In the genomic region with DNA sequence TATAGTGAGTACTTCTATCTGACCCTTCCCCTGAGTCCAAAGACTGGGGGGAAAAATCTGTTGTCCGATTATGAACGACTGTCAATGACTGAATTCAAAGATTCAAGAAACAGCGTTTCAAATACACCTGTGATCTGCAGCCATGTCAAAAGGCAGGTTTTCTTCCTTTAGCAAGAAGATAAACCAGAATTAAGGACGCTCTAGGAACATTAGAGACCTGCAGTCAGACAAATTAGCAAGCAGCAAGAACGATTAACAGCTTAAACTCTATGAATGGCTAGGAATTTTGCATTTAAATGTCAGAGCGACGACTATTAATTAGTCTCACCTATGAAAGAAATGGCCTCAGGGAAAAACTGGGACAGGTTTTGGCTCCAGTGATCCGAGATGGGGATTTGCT, we compare ENCODE assay signal across 8 cellular contexts. TPM values are rescaled to one million over a fixed set of nuclear protein-coding genes. Genes with fewer than 3 reads are reported as not detected.
DNase-seq lines count a peak whose midpoint lies in the region; ATAC-seq, FAIRE-seq and TF ChIP-seq lines count a peak whose summit lies in the region.

No MANE protein-coding gene starts in this region.

- H3K27ac Mint-ChIP-seq in H9, result peak overlapping the region in 2 of 3 experiments; percentile 64 to 99; a peak in 6 of 7 replicates
- H3K27ac Mint-ChIP-seq in T-cell, result no peak overlapping the region

- no peak overlapping the region for H3K23ac ChIP-seq in H9 (ENCODE audit: insufficient read length, low read depth, low read length)

- ATAC-seq in T-cell (replicated peaks in 1 of 4) (no peak), HG02610 (IDR thresholded peaks at IDR 0.05; ENCODE audit: unreplicated experiment) (no peak), GM21447 (IDR thresholded peaks at IDR 0.05; ENCODE audit: unreplicated experiment) (no peak)

- H3K27me3 Mint-ChIP-seq in H9 (ENCODE audit: low read depth) (peaks cover 79% of the 10 kb centered on the region), T-cell (no peaks in the 10 kb centered on the region)

- TF ChIP-seq POLR2A in H54 (IDR thresholded peaks at IDR 0.05; ENCODE audit: low read depth, low read length), result no peak

- no peak overlapping the region for H4K91ac ChIP-seq in H9 (ENCODE audit: insufficient read length, low read depth, low read length)

- no peaks in the 10 kb centered on the region for H3K36me3 ChIP-seq in WERI-Rb-1

- no CpG with 5 or more reads among the region's 8 CpGs for WGBS in H9 (ENCODE audit: extremely low coverage, insufficient read length, low lambda C conversion rate)

- H2BK15ac ChIP-seq in H9 (ENCODE audit: low read depth, low read length), result no peak overlapping the region

- no peak overlapping the region for H2BK120ac ChIP-seq in H9 (ENCODE audit: low read depth, low read length, poor library complexity, severe bottlenecking)

- peak overlapping the region; percentile 85 for H3K9ac ChIP-seq in H9 (ENCODE audit: extremely low read depth, insufficient read length, low read length)

- H3K4me3 ChIP-seq in fibroblast of villous mesenchyme (ENCODE audit: low read depth, low read length) (peak overlapping the region; percentile 96), retinal pigment epithelial cell (ENCODE audit: low read length) (peak overlapping the region; percentile 93), WERI-Rb-1 (ENCODE audit: low read depth, low read length) (no peak overlapping the region)

- H3K9me3 ChIP-seq in H9 (ENCODE audit: control insufficient read depth, low read depth, low read length) (no peaks in the 10 kb centered on the region), WERI-Rb-1 (ENCODE audit: severe bottlenecking) (no peaks in the 10 kb centered on the region)

- H3K36me3 Mint-ChIP-seq in H9 (ENCODE audit: insufficient read depth in 1 of 3, low read depth in 3 of 3), result peaks cover 19 to 52% (median 35%) of the 10 kb centered on the region in 3 experiments; a peak in 6 of 7 replicates
- H3K36me3 Mint-ChIP-seq in T-cell, result no peaks in the 10 kb centered on the region

- no peak overlapping the region for H4K5ac ChIP-seq in H9 (ENCODE audit: insufficient read length, low read depth, low read length)

- H3K56ac ChIP-seq in H9 (ENCODE audit: insufficient read length, low read depth, low read length), result peak overlapping the region; percentile 13

- H3K14ac ChIP-seq in H9 (ENCODE audit: insufficient read depth, low read length), result 0 out of 2 replicates have a peak overlapping the region, but pooled peaks have one; percentile 21

- H3K4me1 ChIP-seq in H9 (ENCODE audit: insufficient read depth, low read length), result peaks cover 8% of the 10 kb centered on the region; the same call in 1 of the 2 replicates

- H4K8ac ChIP-seq in H9 (replicated peaks; ENCODE audit: insufficient read length, low read depth, low read length), result no peak overlapping the region

- CTCF ChIA-PET in T-cell (lab: Charles Lee), result interaction anchor here in 1 of 2 donors (0.8 kb wide), 1 partner anchor 353 kb away, joined by 3 read pairs; no protein-coding TSS in a partner anchor

- no peak for DNase-seq in H9
- DNase-seq in T-cell, result no peak
- DNase-seq in fibroblast of villous mesenchyme (ENCODE audit: low read depth), result no peak
- DNase-seq in retinal pigment epithelial cell (ENCODE audit: low read depth), result no peak
- DNase-seq in WERI-Rb-1, result no peak
- no peak for DNase-seq in H54 (ENCODE audit: insufficient read length, low spot score)

- H3K4me1 Mint-ChIP-seq in H9 (peaks cover 69 to 79% of the 10 kb centered on the region in 2 experiments), T-cell (peaks cover 63 to 81% (median 63%) of the 10 kb centered on the region in 3 donors)

- H2BK5ac ChIP-seq in H9 (ENCODE audit: insufficient read length, low read length), result no peak overlapping the region

- H3K9me3 Mint-ChIP-seq in H9, result peaks cover 0 to 28% of the 10 kb centered on the region in 2 experiments; a peak in 4 of 5 replicates
- H3K9me3 Mint-ChIP-seq in T-cell, result no peaks in the 10 kb centered on the region

- H2BK12ac ChIP-seq in H9 (ENCODE audit: insufficient read length, low read depth, low read length), result no peak overlapping the region

- H3K79me1 ChIP-seq in H9 (ENCODE audit: insufficient read depth, low read depth, low read length, poor library complexity, severe bottlenecking), result no peaks in the 10 kb centered on the region

- TF ChIP-seq CTCF in H9 (conservative IDR thresholded peaks at IDR 0.05) (no peak), fibroblast of villous mesenchyme (IDR thresholded peaks at IDR 0.05; ENCODE audit: insufficient read depth, low read depth, low read length) (no peak), retinal pigment epithelial cell (conservative IDR thresholded peaks at IDR 0.05; ENCODE audit: low read depth, low read length) (no peak), WERI-Rb-1 (IDR thresholded peaks at IDR 0.05; ENCODE audit: low read depth, low read length) (no peak)

- no peak overlapping the region for H3K18ac ChIP-seq in H9 (ENCODE audit: insufficient read length, low read depth, low read length)

- H2AK5ac ChIP-seq in H9 (ENCODE audit: insufficient read length, low read length), result no peak overlapping the region

- peak overlapping the region; percentile 84 for H3K4me2 ChIP-seq in H9 (ENCODE audit: insufficient read depth, insufficient read length, low read length)

- FAIRE-seq in H54 (lab: Jason Lieb, UNC), result no peak

- H3K27me3 ChIP-seq in H9 (ENCODE audit: insufficient read depth, low read length) (peaks cover under 1% of the 10 kb centered on the region; the same call in 1 of the 2 replicates), WERI-Rb-1 (ENCODE audit: insufficient read depth, low read depth, severe bottlenecking) (peaks cover 7% of the 10 kb centered on the region)

- H3K79me2 ChIP-seq in H9 (ENCODE audit: insufficient read depth, low read length), result peaks cover 24% of the 10 kb centered on the region; the same call in 1 of the 2 replicates

- POLR2A ChIA-PET in T-cell (lab: Charles Lee), result no interaction called here

- H3K4ac ChIP-seq in H9 (ENCODE audit: low read depth, low read length), result no peak overlapping the region

- H3K23me2 ChIP-seq in H9 (ENCODE audit: insufficient read length, low read depth, low read length, poor library complexity, severe bottlenecking), result peaks cover 21% of the 10 kb centered on the region

- H3K27ac ChIP-seq in H9 (ENCODE audit: insufficient read length, low read depth, low read length) (peak overlapping the region; percentile 52), WERI-Rb-1 (no peak overlapping the region)

- H3K4me3 Mint-ChIP-seq in H9 (peak overlapping the region; percentile 90 to 100), T-cell (peak overlapping the region; percentile 84 to 88 (median 87))

- no peak overlapping the region for H2BK20ac ChIP-seq in H9 (ENCODE audit: low read depth, low read length, poor library complexity, severe bottlenecking)

- peaks cover 3% of the 10 kb centered on the region for H4K20me1 ChIP-seq in H9 (ENCODE audit: control insufficient read depth, insufficient read depth, insufficient read length)

- H3T11ph ChIP-seq in H9 (ENCODE audit: low read length), result no peak overlapping the region

- H2AFZ ChIP-seq in H9 (ENCODE audit: low read length), result no peak overlapping the region

RNA-seq across cellular contexts. Expression of gene DUSP6, which starts 2.0 kb away (rescaled TPM):
- 35.3 and 39.5 TPM in 2 replicates for total RNA-seq in H9 (2021)
- 10 to 100 TPM in 1 of 5 donors, 1 to 10 TPM in 4; 2.7 to 13.7 (median 3.1) TPM for total RNA-seq in T-cell
- 68.9 and 75.1 TPM in 2 replicates for total RNA-seq in fibroblast of villous mesenchyme

Comparison
In these comparisons a context has a peak if more than half of its experiments do, and no peak if none do; other contexts are left out.
1. H3K27ac Mint-ChIP-seq: peak in H9 (2 of 3); none in T-cell (0 of 2).